14 cellular contexts compared by ENCODE assay signal in genomic region chr5:56095579-56096102, GRCh38.
DNase-seq lines count a peak whose midpoint lies in the region; ATAC-seq, FAIRE-seq and TF ChIP-seq lines count a peak whose summit lies in the region.
"Had no signal": no experiment of that assay in that cellular context is flagged by ENCODE, and none has a peak within 500 bp of the region (broad histone marks: within the 10 kb centered on the region; RNA-seq: fewer than 3 reads in every experiment).

No MANE protein-coding gene starts in this region.

- peak overlapping the region; percentile 1; the same call in 1 of the 2 replicates for H3K9ac ChIP-seq in OCI-LY3 (ENCODE audit: low read length)

- H3K79me2 ChIP-seq in OCI-LY3 (ENCODE audit: low read length) = no peaks in the 10 kb centered on the region

- peak overlapping the region; percentile 53 for H3K4me2 ChIP-seq in OCI-LY3 (ENCODE audit: low read length)
- H3K4me2 ChIP-seq: GM23338 had no signal

- no peaks in the 10 kb centered on the region for H3K9me3 ChIP-seq in OCI-LY3 (ENCODE audit: insufficient read depth, low read length)
- H3K9me3 ChIP-seq: Caco-2, SJCRH30 had no signal

- H3K4me3 ChIP-seq in GM12865 (ENCODE audit: low read depth, low read length) (no peak overlapping the region), OCI-LY3 (ENCODE audit: low read length) (peak overlapping the region; percentile 19; the same call in 1 of the 2 replicates)
- H3K4me3 ChIP-seq: GM23338, SJCRH30 had no signal

- H2AFZ ChIP-seq in OCI-LY3 (ENCODE audit: low read depth, low read length) = no peak overlapping the region
- H2AFZ ChIP-seq: GM23338 had no signal

- H3K27me3 ChIP-seq in OCI-LY3 (ENCODE audit: low read depth, low read length) = no peaks in the 10 kb centered on the region
- H3K27me3 ChIP-seq: SJCRH30 had no signal

- no peaks in the 10 kb centered on the region for H4K20me1 ChIP-seq in OCI-LY3 (ENCODE audit: insufficient read depth, low read length)

- peak; percentile 77 for ATAC-seq in HG02885 (IDR thresholded peaks at IDR 0.05; ENCODE audit: poor library complexity, unreplicated experiment)
- ATAC-seq: GM23338 had no signal

- peaks cover 26% of the 10 kb centered on the region for H3K4me1 ChIP-seq in OCI-LY3 (ENCODE audit: low read length)
- H3K4me1 ChIP-seq: SJCRH30 had no signal

- no peaks in the 10 kb centered on the region for H3K36me3 ChIP-seq in OCI-LY3 (replicated peaks; ENCODE audit: low read depth, low read length)
- H3K36me3 ChIP-seq: SJCRH30 had no signal

- FAIRE-seq in GM19239 (lab: Jason Lieb, UNC) = no peak

- peak overlapping the region; percentile 54 for H3K27ac ChIP-seq in OCI-LY3 (ENCODE audit: low read length)
- H3K27ac ChIP-seq: SJCRH30 had no signal

- DNase-seq in GM12865 (ENCODE audit: low read depth) = peak; percentile 84
- peak; percentile 48 for DNase-seq in GM19239 (ENCODE audit: insufficient read length, low spot score)
- DNase-seq in activated CD4-positive, CD25-positive, alpha-beta regulatory T cell treated with anti-CD3 and anti-CD28 coated beads, Interleukin-2, amount 50 U/mL, for 72 hours = no peak
- no peak for DNase-seq in COLO829 (ENCODE audit: low spot score)
- no peak for DNase-seq in NCI-H446 (lab: John Stamatoyannopoulos, UW)
- DNase-seq in NCI-H526 treated with DMSO at 0.1 percent for 48 hours (lab: John Stamatoyannopoulos, UW) = no peak
- DNase-seq: Caco-2; effector CD4-positive, alpha-beta T cell; NCI-H1417 treated with DMSO at 0.1 percent for 48 hours; occipital lobe; SJCRH30 had no signal

- TF ChIP-seq CTCF in GM12865 (IDR thresholded peaks at IDR 0.05; ENCODE audit: insufficient read depth, low read depth, low read length, missing control alignments) (no peak), OCI-LY3 (IDR thresholded peaks at IDR 0.05; ENCODE audit: low read depth, low read length) (no peak)

Comparison
In these comparisons a context has a peak if more than half of its experiments do, and no peak if none do; other contexts are left out.
1. DNase-seq: peak in GM12865 (single experiment) and GM19239 (single experiment); none in activated CD4-positive, CD25-positive, alpha-beta regulatory T cell treated with anti-CD3 and anti-CD28 coated beads, Interleukin-2, amount 50 U/mL, for 72 hours (single experiment), COLO829 (single experiment), NCI-H446 (0 of 2) and NCI-H526 treated with DMSO at 0.1 percent for 48 hours (single experiment).